8 cellular contexts compared by ENCODE assay signal in genomic region chr11:63592975-63593395, GRCh38. TPM values are rescaled to one million over a fixed set of nuclear protein-coding genes. Genes with fewer than 3 reads are reported as not detected.
DNase-seq lines count a peak whose midpoint lies in the region; ATAC-seq lines count a peak whose summit lies in the region.

No MANE protein-coding gene starts in this region.

- H3K9me3 ChIP-seq in neuronal stem cell (replicated peaks in 1 of 2; ENCODE audit: control insufficient read depth in 2 of 2, insufficient read depth in 1 of 2, low read depth in 1 of 2, low read length in 2 of 2) = peaks cover 0 to 3% of the 10 kb centered on the region in 2 donors

- peaks cover 5% of the 10 kb centered on the region for H3K36me3 Mint-ChIP-seq in activated T-cell treated with anti-CD3 and anti-CD28 coated beads, Interleukin-2, amount 50 U/mL, for 4 hours (ENCODE audit: insufficient read depth)

- no peak for ATAC-seq in activated T-cell treated with anti-CD3 and anti-CD28 coated beads, Interleukin-2, amount 50 U/mL, for 4 hours

- no peak overlapping the region for H3K27ac ChIP-seq in neuronal stem cell (replicated peaks; ENCODE audit: low read length)

- H3K14ac ChIP-seq in neuronal stem cell (ENCODE audit: low read length) = no peak overlapping the region

- no peak overlapping the region for H3K18ac ChIP-seq in neuronal stem cell (ENCODE audit: low read length)

- H3K23ac ChIP-seq in neuronal stem cell (ENCODE audit: low read depth, low read length, poor library complexity) = no peak overlapping the region

- H2AK5ac ChIP-seq in neuronal stem cell (ENCODE audit: low read depth, low read length) = no peak overlapping the region

- no peak overlapping the region for H3K4me3 ChIP-seq in neuronal stem cell (ENCODE audit: low read length in 2 of 2)

- WGBS in neuronal stem cell (ENCODE audit: extremely low coverage in 2 of 2, insufficient read length in 2 of 2, insufficient replicate concordance in 1 of 2), 2 donors = no CpG with 5 or more reads among the region's 4 CpGs

- no peak overlapping the region for H2BK12ac ChIP-seq in neuronal stem cell (ENCODE audit: low read length)

- H3K4me2 ChIP-seq in neuronal stem cell (ENCODE audit: insufficient read depth, low read length, poor library complexity, severe bottlenecking) = no peak overlapping the region

- H3K4ac ChIP-seq in neuronal stem cell (ENCODE audit: low read length) = no peak overlapping the region

- H3K4me1 Mint-ChIP-seq in activated T-cell treated with anti-CD3 and anti-CD28 coated beads, Interleukin-2, amount 50 U/mL, for 4 hours (ENCODE audit: low read depth) = no peaks in the 10 kb centered on the region

- H3K9ac ChIP-seq in neuronal stem cell (ENCODE audit: low read depth, low read length, poor library complexity) = no peak overlapping the region

- no peak overlapping the region for H2BK5ac ChIP-seq in neuronal stem cell (ENCODE audit: low read length)

- H2BK120ac ChIP-seq in neuronal stem cell (ENCODE audit: low read depth, low read length) = no peak overlapping the region

- no peak overlapping the region for H4K8ac ChIP-seq in neuronal stem cell (ENCODE audit: low read depth, low read length)

- H3K79me1 ChIP-seq in neuronal stem cell (ENCODE audit: low read depth, low read length) = no peaks in the 10 kb centered on the region

- H4K91ac ChIP-seq in neuronal stem cell (ENCODE audit: low read depth, low read length, poor library complexity) = no peak overlapping the region

- H3K4me3 Mint-ChIP-seq in activated T-cell treated with anti-CD3 and anti-CD28 coated beads, Interleukin-2, amount 50 U/mL, for 4 hours = no peak overlapping the region

- H3K4me1 ChIP-seq in neuronal stem cell (ENCODE audit: control insufficient read depth in 2 of 2, insufficient read depth in 1 of 2, low read depth in 1 of 2, low read length in 2 of 2) = no peaks in the 10 kb centered on the region

- DNase-seq in NCI-H510A treated with DMSO at 0.1 percent for 48 hours (lab: John Stamatoyannopoulos, UW) (peak; percentile 4), NCI-H510A (lab: John Stamatoyannopoulos, UW) (no peak), NAMALWA (ENCODE audit: low spot score) (peak; percentile 31), cerebellum (ENCODE audit: low spot score) (peak; percentile 12), neuronal stem cell (ENCODE audit: low spot score) (no peak), GF-D8 (lab: John Stamatoyannopoulos, UW) (no peak)
- DNase-seq in activated T-cell treated with anti-CD3 and anti-CD28 coated beads, Interleukin-2, amount 50 U/mL, for 4 hours = no peak
- DNase-seq in stimulated activated CD4-positive, alpha-beta T cell treated with anti-CD3 and anti-CD28 coated beads, Interleukin-4, amount 100 ng/mL, for 1 hour = no peak

- no peaks in the 10 kb centered on the region for H3K36me3 ChIP-seq in neuronal stem cell (replicated peaks in 1 of 2; ENCODE audit: control insufficient read depth in 2 of 2, insufficient read depth in 2 of 2, low read length in 2 of 2)

- no peaks in the 10 kb centered on the region for H3K27me3 ChIP-seq in neuronal stem cell (ENCODE audit: control insufficient read depth in 3 of 3, insufficient read depth in 3 of 3, low read depth in 1 of 3, low read length in 3 of 3)

- H2AFZ ChIP-seq in neuronal stem cell (ENCODE audit: low read length) = peak overlapping the region; percentile 45

- H2BK15ac ChIP-seq in neuronal stem cell (ENCODE audit: low read length) = no peak overlapping the region

- no peaks in the 10 kb centered on the region for H3K9me3 Mint-ChIP-seq in activated T-cell treated with anti-CD3 and anti-CD28 coated beads, Interleukin-2, amount 50 U/mL, for 4 hours

- H3K27me3 Mint-ChIP-seq in activated T-cell treated with anti-CD3 and anti-CD28 coated beads, Interleukin-2, amount 50 U/mL, for 4 hours (ENCODE audit: low read depth) = no peaks in the 10 kb centered on the region

RNA-seq across cellular contexts. Expression of gene PLAAT3, which starts 21.2 kb away (rescaled TPM):
- total RNA-seq in cerebellum = 3.5 TPM
- 5.5 TPM for polyA plus RNA-seq in neuronal stem cell (2013, experiment 1 of 2)
- polyA plus RNA-seq in neuronal stem cell (2013, experiment 2 of 2) = 6.0 TPM
- 1 to 10 TPM in 1 of 3 donors, under 1 TPM in 2; 0.63 to 1.7 (median 0.90) TPM for total RNA-seq in activated T-cell treated with anti-CD3 and anti-CD28 coated beads, Interleukin-2, amount 50 U/mL, for 4 hours

RNA-seq across cellular contexts. Expression of gene PLAAT2, which starts 29.8 kb away (rescaled TPM):
- total RNA-seq in cerebellum = not detected
- polyA plus RNA-seq in neuronal stem cell (2013, experiment 1 of 2) = not detected
- not detected for polyA plus RNA-seq in neuronal stem cell (2013, experiment 2 of 2)
- not detected for total RNA-seq in activated T-cell treated with anti-CD3 and anti-CD28 coated beads, Interleukin-2, amount 50 U/mL, for 4 hours

RNA-seq across cellular contexts. Expression of gene PLAAT4, which starts 56.4 kb away (rescaled TPM):
- 3.1 TPM for total RNA-seq in cerebellum
- not detected for polyA plus RNA-seq in neuronal stem cell (2013, experiment 1 of 2)
- polyA plus RNA-seq in neuronal stem cell (2013, experiment 2 of 2) = not detected
- 1 to 10 TPM; 5.7 to 8.0 (median 7.4) TPM for total RNA-seq in activated T-cell treated with anti-CD3 and anti-CD28 coated beads, Interleukin-2, amount 50 U/mL, for 4 hours

Comparison
In these comparisons a context has a peak if more than half of its experiments do, and no peak if none do; other contexts are left out.
1. DNase-seq: peak in NCI-H510A treated with DMSO at 0.1 percent for 48 hours (single experiment), NAMALWA (single experiment) and cerebellum (single experiment); none in NCI-H510A (single experiment), neuronal stem cell (single experiment), activated T-cell treated with anti-CD3 and anti-CD28 coated beads, Interleukin-2, amount 50 U/mL, for 4 hours (single experiment), GF-D8 (single experiment) and stimulated activated CD4-positive, alpha-beta T cell treated with anti-CD3 and anti-CD28 coated beads, Interleukin-4, amount 100 ng/mL, for 1 hour (single experiment).